ENCODE assay signal across 25 cellular contexts in genomic region chr2:102129082-102129481, GRCh38. TPM values are rescaled to one million over a fixed set of nuclear protein-coding genes. Genes with fewer than 3 reads are reported as not detected.
A peak's percentile ranks its signal among the peaks of the same experiment; 100 is the strongest.
DNase-seq lines count a peak whose midpoint lies in the region; ATAC-seq, FAIRE-seq and TF ChIP-seq lines count a peak whose summit lies in the region.
"Had no signal": no experiment of that assay in that cellular context is flagged by ENCODE, and none has a peak within 500 bp of the region (broad histone marks: within the 10 kb centered on the region; RNA-seq: fewer than 3 reads in every experiment).

No MANE protein-coding gene starts in this region.

- WGBS in HepG2 (ENCODE audit: low lambda C conversion rate): 98% methylated on average over 1 of the region's 1 CpG
- 100% methylated on average over 1 of the region's 1 CpG for WGBS in right lobe of liver (ENCODE audit: insufficient coverage, low coverage, low lambda C conversion rate, missing lambda C conversion rate)
- 93 to 97% methylated on average over 1 of the region's 1 CpG for WGBS in body of pancreas, 2 donors

- no peaks in the 10 kb centered on the region for H3K36me3 ChIP-seq in HepG2 (replicated peaks in 1 of 2; ENCODE audit: control insufficient read depth in 1 of 2, insufficient read depth in 2 of 2, low read length in 2 of 2)
- no peaks in the 10 kb centered on the region for H3K36me3 ChIP-seq in right lobe of liver
- H3K36me3 ChIP-seq in RWPE2 (ENCODE audit: low read depth): no peaks in the 10 kb centered on the region
- no peaks in the 10 kb centered on the region for H3K36me3 ChIP-seq in fibroblast of lung (ENCODE audit: control insufficient read depth, insufficient read depth, low read length)
- no peaks in the 10 kb centered on the region for H3K36me3 ChIP-seq in body of pancreas (replicated peaks in 1 of 2; ENCODE audit: insufficient read depth in 1 of 2, low read depth in 2 of 2)
- H3K36me3 ChIP-seq: BE2C had no signal

- intact Hi-C loops in HepG2 (cut with micrococcal nuclease; ENCODE audit: unreplicated experiment) (no loop called here), right lobe of liver (cut with DNase I) (no loop called here), body of pancreas (cut with DNase I) (no loop called here)

- H3K9ac ChIP-seq in HepG2 (ENCODE audit: insufficient read depth, low read depth, low read length): no peak overlapping the region
- H3K9ac ChIP-seq in fibroblast of lung (ENCODE audit: insufficient read depth, low read length): no peak overlapping the region

- in situ Hi-C loops in HepG2 (cut with HindIII; ENCODE audit: extremely low pct_ligation_motif_present, low pct_unique_long_range_greater_than_20kb): no loop called here

- no peak for TF ChIP-seq EP300 in HepG2 (IDR thresholded peaks at IDR 0.05; ENCODE audit: low read depth in 2 of 2, low read length in 2 of 2)
- no peak for TF ChIP-seq EP300 in HepG2 (CRISPR knock-in tag; IDR thresholded peaks at IDR 0.05; ENCODE audit: borderline replicate concordance)

- CTCF ChIA-PET in HepG2 (lab: Yijun Ruan, JAX; ENCODE audit: low intra/inter-chr PET ratio, low total read pairs): no interaction called here

- no peak overlapping the region for H3K4me2 ChIP-seq in HepG2 (ENCODE audit: low read depth, low read length)
- H3K4me2 ChIP-seq in fibroblast of lung (ENCODE audit: extremely low read depth, insufficient read depth, low read length): no peak overlapping the region

- no peaks in the 10 kb centered on the region for H4K20me1 ChIP-seq in HepG2 (ENCODE audit: insufficient read depth, low read length)
- H4K20me1 ChIP-seq in fibroblast of lung (ENCODE audit: control insufficient read depth, extremely low read depth, insufficient read depth, low read length): no peaks in the 10 kb centered on the region

- H3K27ac ChIP-seq in HepG2 (ENCODE audit: extremely low read length, insufficient read depth, low read length): no peak overlapping the region
- no peak overlapping the region for H3K27ac ChIP-seq in right lobe of liver
- H3K27ac ChIP-seq in RWPE2 (ENCODE audit: poor library complexity, severe bottlenecking): peak overlapping the region; percentile 82
- H3K27ac ChIP-seq in fibroblast of lung (ENCODE audit: insufficient read depth, low read length): peak overlapping the region; percentile 35
- H3K27ac ChIP-seq in body of pancreas: no peak overlapping the region

- ATAC-seq in HepG2: no peak
- no peak for ATAC-seq in right lobe of liver
- ATAC-seq in RWPE2 (ENCODE audit: low read depth): no peak
- ATAC-seq in GM18873 (IDR thresholded peaks at IDR 0.05; ENCODE audit: low FRiP score, unreplicated experiment): no peak
- ATAC-seq in body of pancreas: no peak

- TF ChIP-seq CTCF in HepG2 (CRISPR knock-in tag; IDR thresholded peaks at IDR 0.05) (no peak), right lobe of liver (IDR thresholded peaks at IDR 0.05) (no peak), RWPE2 (IDR thresholded peaks at IDR 0.05; ENCODE audit: poor library complexity, severe bottlenecking) (no peak), fibroblast of lung (conservative IDR thresholded peaks at IDR 0.05 in 1 of 2, IDR thresholded peaks at IDR 0.05 in 1 of 2; ENCODE audit: low read depth in 1 of 2, low read length in 2 of 2) (no peak), body of pancreas (IDR thresholded peaks at IDR 0.05) (no peak)

- H2AFZ ChIP-seq in HepG2 (ENCODE audit: low read length) (no peak overlapping the region), fibroblast of lung (ENCODE audit: low read length) (no peak overlapping the region)

- no peak overlapping the region for H3K4me3 ChIP-seq in HepG2 (replicated peaks in 1 of 3; ENCODE audit: insufficient read depth in 1 of 3, low read depth in 2 of 3, low read length in 3 of 3)
- H3K4me3 ChIP-seq in right lobe of liver: no peak overlapping the region
- H3K4me3 ChIP-seq in RWPE2 (ENCODE audit: severe bottlenecking): no peak overlapping the region
- H3K4me3 ChIP-seq in fibroblast of lung (replicated peaks in 1 of 4; ENCODE audit: control extremely low read depth in 1 of 4, insufficient read depth in 1 of 4, low read depth in 3 of 4, low read length in 4 of 4): no peak overlapping the region
- H3K4me3 ChIP-seq in body of pancreas: no peak overlapping the region

- TF ChIP-seq RAD21 in HepG2 (CRISPR knock-in tag; IDR thresholded peaks at IDR 0.05): no peak

- BruUV-seq in HepG2 (replicated peaks; lab: Mats Ljungman, UMichigan): no TSS peak

- H3K27me3 ChIP-seq in HepG2 (ENCODE audit: control insufficient read depth in 1 of 2, insufficient read depth in 2 of 2, low read length in 2 of 2) (no peaks in the 10 kb centered on the region), right lobe of liver (no peaks in the 10 kb centered on the region), RWPE2 (ENCODE audit: insufficient read depth, poor library complexity, severe bottlenecking) (no peaks in the 10 kb centered on the region), fibroblast of lung (ENCODE audit: control insufficient read depth, insufficient read depth, low read length) (no peaks in the 10 kb centered on the region), body of pancreas (no peaks in the 10 kb centered on the region)
- H3K27me3 ChIP-seq: BE2C had no signal

- no peak for FAIRE-seq in HepG2 (lab: Jason Lieb, UNC)
- FAIRE-seq: G401.6, GM12892, GM18507, HTR-8/SVneo had no signal

- no peak for TF ChIP-seq POLR2A in HepG2 (IDR thresholded peaks at IDR 0.05; ENCODE audit: insufficient read depth in 1 of 2, low read depth in 2 of 2, low read length in 2 of 2)
- no peak for TF ChIP-seq POLR2A in right lobe of liver (IDR thresholded peaks at IDR 0.05)
- TF ChIP-seq POLR2A in body of pancreas (IDR thresholded peaks at IDR 0.05): no peak

- POLR2A ChIA-PET in HepG2 (lab: Yijun Ruan, JAX): interaction anchor here (2.0 kb wide), 1 partner anchor 13 kb away, joined by 6 read pairs; the partner anchor contains the start of gene IL1R1

- DNase-seq in HepG2 (ENCODE audit: low spot score) (no peak), right lobe of liver (no peak), RWPE2 (ENCODE audit: low spot score) (no peak), fibroblast of lung (ENCODE audit: low read depth in 2 of 2) (no peak), body of pancreas (no peak)
- no peak for DNase-seq in activated CD8-positive, alpha-beta memory T cell treated with anti-CD3 and anti-CD28 coated beads for 24 hours
- DNase-seq: ACHN; BE2C; C1 segment of cervical spinal cord; CD4-positive, CD25-positive, alpha-beta regulatory T cell; CD8-positive, alpha-beta memory T cell; COR-L47; DMS 273 treated with DMSO at 0.1 percent for 48 hours; DMS53; DND-41; EL; GOT3; H7; KG1 had no signal

- no peaks in the 10 kb centered on the region for H3K9me3 ChIP-seq in HepG2 (ENCODE audit: low read length)
- no peaks in the 10 kb centered on the region for H3K9me3 ChIP-seq in right lobe of liver
- H3K9me3 ChIP-seq in RWPE2 (ENCODE audit: severe bottlenecking): no peaks in the 10 kb centered on the region
- H3K9me3 ChIP-seq in fibroblast of lung (ENCODE audit: control insufficient read depth, insufficient read depth, low read depth, low read length): no peaks in the 10 kb centered on the region
- H3K9me3 ChIP-seq in body of pancreas: no peaks in the 10 kb centered on the region
- H3K9me3 ChIP-seq: BE2C had no signal

- H3K79me2 ChIP-seq in HepG2 (ENCODE audit: insufficient read depth, low read length): no peaks in the 10 kb centered on the region
- H3K79me2 ChIP-seq in fibroblast of lung (ENCODE audit: control insufficient read depth, insufficient read depth, low read length): no peaks in the 10 kb centered on the region

- peaks cover 4% of the 10 kb centered on the region; the same call in 1 of the 2 replicates for H3K4me1 ChIP-seq in HepG2 (ENCODE audit: insufficient read depth, low read length)
- H3K4me1 ChIP-seq in right lobe of liver: peaks cover 0 to 14% (median 7%) of the 10 kb centered on the region in 4 donors
- peaks cover 19% of the 10 kb centered on the region for H3K4me1 ChIP-seq in RWPE2 (ENCODE audit: insufficient read depth, poor library complexity, severe bottlenecking)
- H3K4me1 ChIP-seq in fibroblast of lung (ENCODE audit: control insufficient read depth, extremely low read depth, insufficient read depth, low read length): peaks cover 10% of the 10 kb centered on the region
- H3K4me1 ChIP-seq in body of pancreas: peaks cover 9% of the 10 kb centered on the region
- H3K4me1 ChIP-seq: BE2C had no signal

RNA-seq across cellular contexts. Expression of gene IL1R1, which starts 13.5 kb away (rescaled TPM):
- total RNA-seq in HepG2 (2016; rRNA removed; fragmentation: Illumina TruSeq; extraction: Trizol) (38.0 and 48.3 TPM in 2 replicates), right lobe of liver (10 to 100 TPM; 40.8 to 67.6 (median 52.2) TPM), fibroblast of lung (110 and 173 TPM in 2 replicates), body of pancreas (10 to 100 TPM; 53.4 to 55.4 TPM)
- total RNA-seq in HepG2 (2016; cell fraction: cytosol; rRNA removed; fragmentation: Illumina TruSeq; extraction: Trizol; ENCODE audit: low read depth): 15.9 and 21.1 TPM in 2 replicates
- 40.6 and 43.4 TPM in 2 replicates for total RNA-seq in HepG2 (2016; cell fraction: insoluble cytoplasmic fraction; rRNA removed; fragmentation: Illumina TruSeq; extraction: Trizol)
- 64.6 and 78.0 TPM in 2 replicates for total RNA-seq in HepG2 (2016; cell fraction: membrane; rRNA removed; fragmentation: Illumina TruSeq; extraction: Trizol)
- 35.3 and 37.4 TPM in 2 replicates for total RNA-seq in HepG2 (2016; cell fraction: nucleus; rRNA removed; fragmentation: Illumina TruSeq; extraction: Trizol)
- polyA plus RNA-seq in HepG2 (2011; rRNA removed) (81.2 and 93.1 TPM in 2 replicates), fibroblast of lung (167 and 232 TPM in 2 replicates)
- 67.4 and 75.1 TPM in 2 replicates for polyA plus RNA-seq in HepG2 (2011; cell fraction: cytosol; rRNA removed)
- 35.7 and 38.6 TPM in 2 replicates for polyA plus RNA-seq in HepG2 (2011; cell fraction: nucleus; rRNA removed)
- polyA plus RNA-seq in HepG2 (2012): 30.0 and 50.4 TPM in 2 replicates
- polyA plus RNA-seq in HepG2 (2016; cell fraction: cytosol; fragmentation: Illumina TruSeq; extraction: Trizol; ENCODE audit: low read depth): 29.7 and 33.1 TPM in 2 replicates
- polyA plus RNA-seq in HepG2 (2016; cell fraction: insoluble cytoplasmic fraction; fragmentation: Illumina TruSeq; extraction: Trizol; ENCODE audit: low read depth): 48.4 and 48.5 TPM in 2 replicates
- polyA plus RNA-seq in HepG2 (2016; cell fraction: membrane; fragmentation: Illumina TruSeq; extraction: Trizol; ENCODE audit: low read depth): 58.8 and 67.5 TPM in 2 replicates
- polyA plus RNA-seq in HepG2 (2016; cell fraction: nucleus; fragmentation: Illumina TruSeq; extraction: Trizol; ENCODE audit: insufficient read depth, low read depth): 57.0 and 61.8 TPM in 2 replicates
- polyA minus RNA-seq in HepG2 (2011; rRNA and poly(A)+ RNA removed; ENCODE audit: low replicate concordance): 1.5 and 93.0 TPM in 2 replicates
- polyA minus RNA-seq in HepG2 (2011; cell fraction: cytosol; rRNA and poly(A)+ RNA removed): 52.1 and 62.2 TPM in 2 replicates
- polyA minus RNA-seq in HepG2 (2011; cell fraction: nucleus; rRNA and poly(A)+ RNA removed): 50.9 and 53.8 TPM in 2 replicates
- 85.0 and 121 TPM in 2 replicates for polyA plus RNA-seq in fibroblast of lung (2012)
- 62.3 and 67.8 TPM in 2 replicates for polyA minus RNA-seq in fibroblast of lung (ENCODE audit: low replicate concordance)

RNA-seq across cellular contexts. Expression of gene IL1RL2, which starts 57.7 kb away (rescaled TPM):
- not detected in 2 replicates for total RNA-seq in HepG2 (2016; rRNA removed; fragmentation: Illumina TruSeq; extraction: Trizol)
- total RNA-seq in HepG2 (2016; cell fraction: cytosol; rRNA removed; fragmentation: Illumina TruSeq; extraction: Trizol; ENCODE audit: low read depth): not detected in 2 replicates
- not detected in 2 replicates for total RNA-seq in HepG2 (2016; cell fraction: insoluble cytoplasmic fraction; rRNA removed; fragmentation: Illumina TruSeq; extraction: Trizol)
- not detected in 2 replicates for total RNA-seq in HepG2 (2016; cell fraction: membrane; rRNA removed; fragmentation: Illumina TruSeq; extraction: Trizol)
- not detected in 2 replicates for total RNA-seq in HepG2 (2016; cell fraction: nucleus; rRNA removed; fragmentation: Illumina TruSeq; extraction: Trizol)
- polyA plus RNA-seq in HepG2 (2011; rRNA removed): 0.03 TPM in 1 of 2 replicates, not detected in the other
- 0.03 TPM in 1 of 2 replicates, not detected in the other for polyA plus RNA-seq in HepG2 (2011; cell fraction: cytosol; rRNA removed)
- polyA plus RNA-seq in HepG2 (2011; cell fraction: nucleus; rRNA removed): not detected in 2 replicates
- polyA plus RNA-seq in HepG2 (2012): 0.19 TPM in 1 of 2 replicates, not detected in the other
- polyA plus RNA-seq in HepG2 (2016; cell fraction: cytosol; fragmentation: Illumina TruSeq; extraction: Trizol; ENCODE audit: low read depth): not detected in 2 replicates
- polyA plus RNA-seq in HepG2 (2016; cell fraction: insoluble cytoplasmic fraction; fragmentation: Illumina TruSeq; extraction: Trizol; ENCODE audit: low read depth): not detected in 2 replicates
- not detected in 2 replicates for polyA plus RNA-seq in HepG2 (2016; cell fraction: membrane; fragmentation: Illumina TruSeq; extraction: Trizol; ENCODE audit: low read depth)
- not detected in 2 replicates for polyA plus RNA-seq in HepG2 (2016; cell fraction: nucleus; fragmentation: Illumina TruSeq; extraction: Trizol; ENCODE audit: insufficient read depth, low read depth)
- polyA minus RNA-seq in HepG2 (2011; rRNA and poly(A)+ RNA removed; ENCODE audit: low replicate concordance): 0.09 and 0.10 TPM in 2 replicates
- not detected in 2 replicates for polyA minus RNA-seq in HepG2 (2011; cell fraction: cytosol; rRNA and poly(A)+ RNA removed)
- not detected in 2 replicates for polyA minus RNA-seq in HepG2 (2011; cell fraction: nucleus; rRNA and poly(A)+ RNA removed)
- total RNA-seq in right lobe of liver: 1 to 10 TPM; 1.2 to 3.1 (median 2.3) TPM
- 2.6 and 3.1 TPM in 2 replicates for total RNA-seq in fibroblast of lung
- 0.28 and 0.66 TPM in 2 replicates for polyA plus RNA-seq in fibroblast of lung
- 0.36 and 0.85 TPM in 2 replicates for polyA plus RNA-seq in fibroblast of lung (2012)
- not detected in 2 replicates for polyA minus RNA-seq in fibroblast of lung (ENCODE audit: low replicate concordance)
- under 1 TPM in 1 of 2 donors, not detected in 1; 0.52 TPM for total RNA-seq in body of pancreas
- total RNA-seq: A172; CD4-positive, CD25-positive, alpha-beta regulatory T cell; H7 had no signal
- polyA plus RNA-seq: CD4-positive, CD25-positive, alpha-beta regulatory T cell; CD8-positive, alpha-beta memory T cell had no signal

Comparison
In these comparisons a context has a peak if more than half of its experiments do, and no peak if none do; other contexts are left out.
1. H3K27ac ChIP-seq: peak in RWPE2 (single experiment) and fibroblast of lung (single experiment); none in HepG2 (single experiment), right lobe of liver (0 of 3) and body of pancreas (0 of 4).